In the genomic region with DNA sequence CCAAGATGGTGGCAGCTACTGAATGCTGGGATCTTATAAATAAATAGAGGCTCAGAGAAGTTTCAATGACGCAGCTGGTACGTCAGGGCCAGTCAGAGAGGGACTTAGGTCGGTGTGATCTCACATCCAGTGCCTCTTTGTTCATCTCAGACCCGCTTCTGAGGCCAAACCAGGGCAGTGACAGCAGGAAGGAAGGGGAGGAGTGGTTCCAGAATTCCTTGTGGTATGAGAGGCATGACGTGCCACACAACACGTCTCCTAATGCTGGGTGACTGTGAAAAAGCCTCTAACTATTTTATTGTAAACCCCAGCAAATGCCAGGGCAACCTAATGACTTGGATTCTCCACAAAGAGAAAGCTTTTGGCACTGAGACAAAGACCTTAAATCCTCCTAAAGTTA, we compare ENCODE assay signal across 9 cellular contexts.
A peak's percentile ranks its signal among the peaks of the same experiment; 100 is the strongest.
DNase-seq lines count a peak whose midpoint lies in the region; ATAC-seq, FAIRE-seq and TF ChIP-seq lines count a peak whose summit lies in the region.
"Had no signal": no experiment of that assay in that cellular context is flagged by ENCODE, and none has a peak within 500 bp of the region (broad histone marks: within the 10 kb centered on the region; RNA-seq: fewer than 3 reads in every experiment).

No MANE protein-coding gene starts in this region.

- CTCF ChIA-PET in HepG2 (lab: Yijun Ruan, JAX; ENCODE audit: low intra/inter-chr PET ratio, low total read pairs), result no interaction called here

- POLR2A ChIA-PET in HepG2 (lab: Yijun Ruan, JAX), result no interaction called here

- H3K79me2 ChIP-seq in HepG2 (ENCODE audit: insufficient read depth, low read length), result no peaks in the 10 kb centered on the region

- no TSS peak for BruUV-seq in HepG2 (replicated peaks; lab: Mats Ljungman, UMichigan)

- no peak for FAIRE-seq in HepG2 (lab: Jason Lieb, UNC)

- DNase-seq in activated T-cell treated with anti-CD3 and anti-CD28 coated beads, Interleukin-2, amount 50 U/mL, for 72 hours, result peak in 1 of 2 donors; percentile 15
- DNase-seq in activated T-cell treated with anti-CD3 and anti-CD28 coated beads, Interleukin-2, amount 50 U/mL, for 24 hours, result no peak
- no peak for DNase-seq in HepG2 (ENCODE audit: low spot score)
- peak; percentile 38 for DNase-seq in testis
- DNase-seq in DMS 273 treated with DMSO at 0.1 percent for 48 hours (lab: John Stamatoyannopoulos, UW), result no peak
- no peak for DNase-seq in activated CD4-positive, CD25-positive, alpha-beta regulatory T cell (lab: John Stamatoyannopoulos, UW)

- no peak overlapping the region for H2AFZ ChIP-seq in HepG2 (ENCODE audit: low read length)

- peak in 1 of 2 donors; percentile 75 for ATAC-seq in activated T-cell treated with anti-CD3 and anti-CD28 coated beads, Interleukin-2, amount 50 U/mL, for 72 hours (replicated peaks in 1 of 2)
- ATAC-seq in HepG2 (no peak), HG03025 (IDR thresholded peaks at IDR 0.05; ENCODE audit: low FRiP score, unreplicated experiment) (no peak)

- TF ChIP-seq EP300 in HepG2 (IDR thresholded peaks at IDR 0.05; ENCODE audit: low read depth in 2 of 2, low read length in 2 of 2) (no peak), HepG2 (CRISPR knock-in tag; IDR thresholded peaks at IDR 0.05; ENCODE audit: borderline replicate concordance) (no peak)

- peaks cover 40% of the 10 kb centered on the region for H3K4me1 Mint-ChIP-seq in activated T-cell treated with anti-CD3 and anti-CD28 coated beads, Interleukin-2, amount 50 U/mL, for 72 hours (ENCODE audit: low read depth)
- peaks cover 30% of the 10 kb centered on the region for H3K4me1 Mint-ChIP-seq in activated T-cell treated with anti-CD3 and anti-CD28 coated beads, Interleukin-2, amount 50 U/mL, for 24 hours (ENCODE audit: low read depth)
- H3K4me1 Mint-ChIP-seq in brain, result peaks cover 60% of the 10 kb centered on the region

- TF ChIP-seq POLR2A in HepG2 (IDR thresholded peaks at IDR 0.05; ENCODE audit: insufficient read depth in 1 of 2, low read depth in 2 of 2, low read length in 2 of 2) (no peak), testis (IDR thresholded peaks at IDR 0.05) (no peak)

- no peaks in the 10 kb centered on the region for H3K36me3 Mint-ChIP-seq in activated T-cell treated with anti-CD3 and anti-CD28 coated beads, Interleukin-2, amount 50 U/mL, for 72 hours (ENCODE audit: insufficient read depth in 2 of 2)
- H3K36me3 Mint-ChIP-seq in activated T-cell treated with anti-CD3 and anti-CD28 coated beads, Interleukin-2, amount 50 U/mL, for 24 hours (ENCODE audit: low read depth), result no peaks in the 10 kb centered on the region
- H3K36me3 Mint-ChIP-seq in brain, result no peaks in the 10 kb centered on the region
- H3K36me3 Mint-ChIP-seq: CD8-positive, alpha-beta memory T cell had no signal

- no peaks in the 10 kb centered on the region for H4K20me1 ChIP-seq in HepG2 (ENCODE audit: insufficient read depth, low read length)

- H3K27me3 Mint-ChIP-seq in activated T-cell treated with anti-CD3 and anti-CD28 coated beads, Interleukin-2, amount 50 U/mL, for 72 hours (ENCODE audit: low read depth), result peaks cover 7% of the 10 kb centered on the region
- H3K27me3 Mint-ChIP-seq in activated T-cell treated with anti-CD3 and anti-CD28 coated beads, Interleukin-2, amount 50 U/mL, for 24 hours, result peaks cover 3% of the 10 kb centered on the region
- H3K27me3 Mint-ChIP-seq in brain, result peaks cover 4% of the 10 kb centered on the region

- no peak for TF ChIP-seq CTCF in brain (conservative IDR thresholded peaks at IDR 0.05)
- TF ChIP-seq CTCF in HepG2 (CRISPR knock-in tag; IDR thresholded peaks at IDR 0.05), result no peak
- TF ChIP-seq CTCF in testis (IDR thresholded peaks at IDR 0.05), result no peak

- H3K36me3 ChIP-seq in HepG2 (replicated peaks in 1 of 2; ENCODE audit: control insufficient read depth in 1 of 2, insufficient read depth in 2 of 2, low read length in 2 of 2) (no peaks in the 10 kb centered on the region), testis (ENCODE audit: low read depth, missing control alignments) (no peaks in the 10 kb centered on the region)

- no peak overlapping the region for H3K4me3 Mint-ChIP-seq in activated T-cell treated with anti-CD3 and anti-CD28 coated beads, Interleukin-2, amount 50 U/mL, for 72 hours
- H3K4me3 Mint-ChIP-seq in activated T-cell treated with anti-CD3 and anti-CD28 coated beads, Interleukin-2, amount 50 U/mL, for 24 hours, result no peak overlapping the region
- peak overlapping the region in 2 of 5 experiments; percentile 26 to 34 for H3K4me3 Mint-ChIP-seq in brain

- H3K9me3 ChIP-seq in HepG2 (ENCODE audit: low read length) (no peaks in the 10 kb centered on the region), testis (no peaks in the 10 kb centered on the region)

- H3K4me1 ChIP-seq in HepG2 (ENCODE audit: insufficient read depth, low read length) (no peaks in the 10 kb centered on the region), testis (peaks cover 20% of the 10 kb centered on the region)

- no peak overlapping the region for H3K4me2 ChIP-seq in HepG2 (ENCODE audit: low read depth, low read length)

- no peak overlapping the region for H3K9ac ChIP-seq in HepG2 (ENCODE audit: insufficient read depth, low read depth, low read length)

- H3K27ac ChIP-seq in HepG2 (ENCODE audit: extremely low read length, insufficient read depth, low read length), result no peak overlapping the region
- H3K27ac ChIP-seq in testis, result no peak overlapping the region

- intact Hi-C loops in HepG2 (cut with micrococcal nuclease; ENCODE audit: unreplicated experiment) (loop anchor here (10.0 kb wide), 1 partner anchor 155 kb away; no protein-coding TSS in a partner anchor), testis (cut with DNase I; ENCODE audit: low total_unique reads) (no loop called here)

- H3K27me3 ChIP-seq in HepG2 (ENCODE audit: control insufficient read depth in 1 of 2, insufficient read depth in 2 of 2, low read length in 2 of 2), result no peaks in the 10 kb centered on the region
- no peaks in the 10 kb centered on the region for H3K27me3 ChIP-seq in testis

- peak overlapping the region; percentile 8 for H3K27ac Mint-ChIP-seq in activated T-cell treated with anti-CD3 and anti-CD28 coated beads, Interleukin-2, amount 50 U/mL, for 72 hours
- H3K27ac Mint-ChIP-seq in activated T-cell treated with anti-CD3 and anti-CD28 coated beads, Interleukin-2, amount 50 U/mL, for 24 hours, result no peak overlapping the region
- peak overlapping the region; percentile 67 to 95 (median 91) for H3K27ac Mint-ChIP-seq in brain

- no peaks in the 10 kb centered on the region for H3K9me3 Mint-ChIP-seq in activated T-cell treated with anti-CD3 and anti-CD28 coated beads, Interleukin-2, amount 50 U/mL, for 72 hours
- H3K9me3 Mint-ChIP-seq in activated T-cell treated with anti-CD3 and anti-CD28 coated beads, Interleukin-2, amount 50 U/mL, for 24 hours, result no peaks in the 10 kb centered on the region
- H3K9me3 Mint-ChIP-seq in brain, result peaks cover 0 to 3% (median 0%) of the 10 kb centered on the region in 5 experiments
- H3K9me3 Mint-ChIP-seq: CD8-positive, alpha-beta memory T cell had no signal

- WGBS in HepG2 (ENCODE audit: low lambda C conversion rate), result 0% methylated on average over 6 of the region's 6 CpGs
- WGBS in testis, 2 donors, result 69 to 86% methylated on average over 6 of the region's 6 CpGs

- no peak for TF ChIP-seq RAD21 in HepG2 (CRISPR knock-in tag; IDR thresholded peaks at IDR 0.05)

- H3K4me3 ChIP-seq in HepG2 (replicated peaks in 1 of 3; ENCODE audit: insufficient read depth in 1 of 3, low read depth in 2 of 3, low read length in 3 of 3) (no peak overlapping the region), testis (no peak overlapping the region)

- in situ Hi-C loops in HepG2 (cut with HindIII; ENCODE audit: extremely low pct_ligation_motif_present, low pct_unique_long_range_greater_than_20kb), result loop anchor here (5.0 kb wide), 1 partner anchor 838 kb away; no protein-coding TSS in a partner anchor

TF ChIP-seq in HepG2, 621 proteins besides CTCF, POLR2A, EP300 and RAD21:
- TF ChIP-seq, protein P1, sequence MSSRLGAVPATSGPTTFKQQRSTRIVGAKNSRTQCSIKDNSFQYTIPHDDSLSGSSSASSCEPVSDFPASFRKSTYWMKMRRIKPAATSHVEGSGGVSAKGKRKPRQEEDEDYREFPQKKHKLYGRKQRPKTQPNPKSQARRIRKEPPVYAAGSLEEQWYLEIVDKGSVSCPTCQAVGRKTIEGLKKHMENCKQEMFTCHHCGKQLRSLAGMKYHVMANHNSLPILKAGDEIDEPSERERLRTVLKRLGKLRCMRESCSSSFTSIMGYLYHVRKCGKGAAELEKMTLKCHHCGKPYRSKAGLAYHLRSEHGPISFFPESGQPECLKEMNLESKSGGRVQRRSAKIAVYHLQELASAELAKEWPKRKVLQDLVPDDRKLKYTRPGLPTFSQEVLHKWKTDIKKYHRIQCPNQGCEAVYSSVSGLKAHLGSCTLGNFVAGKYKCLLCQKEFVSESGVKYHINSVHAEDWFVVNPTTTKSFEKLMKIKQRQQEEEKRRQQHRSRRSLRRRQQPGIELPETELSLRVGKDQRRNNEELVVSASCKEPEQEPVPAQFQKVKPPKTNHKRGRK (CRISPR knock-in tag; IDR thresholded peaks at IDR 0.05), result no peak
- TF ChIP-seq TP53 (CRISPR knock-in tag; conservative IDR thresholded peaks at IDR 0.05), result no peak
- TF ChIP-seq, protein P2, sequence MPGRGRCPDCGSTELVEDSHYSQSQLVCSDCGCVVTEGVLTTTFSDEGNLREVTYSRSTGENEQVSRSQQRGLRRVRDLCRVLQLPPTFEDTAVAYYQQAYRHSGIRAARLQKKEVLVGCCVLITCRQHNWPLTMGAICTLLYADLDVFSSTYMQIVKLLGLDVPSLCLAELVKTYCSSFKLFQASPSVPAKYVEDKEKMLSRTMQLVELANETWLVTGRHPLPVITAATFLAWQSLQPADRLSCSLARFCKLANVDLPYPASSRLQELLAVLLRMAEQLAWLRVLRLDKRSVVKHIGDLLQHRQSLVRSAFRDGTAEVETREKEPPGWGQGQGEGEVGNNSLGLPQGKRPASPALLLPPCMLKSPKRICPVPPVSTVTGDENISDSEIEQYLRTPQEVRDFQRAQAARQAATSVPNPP (CRISPR knock-in tag; IDR thresholded peaks at IDR 0.05), result no peak
- no peak for TF ChIP-seq HOXA7 (CRISPR knock-in tag; IDR thresholded peaks at IDR 0.05)
- peak; percentile 35 for TF ChIP-seq CREB1 (IDR thresholded peaks at IDR 0.05)
- no peak for TF ChIP-seq CREB1 (CRISPR knock-in tag; IDR thresholded peaks at IDR 0.05)
- TF ChIP-seq ZNF556 (CRISPR knock-in tag; IDR thresholded peaks at IDR 0.05; ENCODE audit: borderline replicate concordance), result no peak
- TF ChIP-seq ATF7 (IDR thresholded peaks at IDR 0.05), result no peak
- TF ChIP-seq ATF7 (CRISPR knock-in tag; IDR thresholded peaks at IDR 0.05), result no peak
TF ChIP-seq in HepG2: peak in this region for 1.
